21 cellular contexts compared by ENCODE assay signal in genomic region chr21:36184561-36184960, GRCh38. TPM values are rescaled to one million over a fixed set of nuclear protein-coding genes. Genes with fewer than 3 reads are reported as not detected.
DNase-seq lines count a peak whose midpoint lies in the region; ATAC-seq and TF ChIP-seq lines count a peak whose summit lies in the region.
"Had no signal": no experiment of that assay in that cellular context is flagged by ENCODE, and none has a peak within 500 bp of the region (broad histone marks: within the 10 kb centered on the region; RNA-seq: fewer than 3 reads in every experiment).

No MANE protein-coding gene starts in this region.

- no peak overlapping the region for H3K4me2 ChIP-seq in neuronal stem cell (ENCODE audit: insufficient read depth, low read length, poor library complexity, severe bottlenecking)
- H3K4me2 ChIP-seq: KMS-11 had no signal

- H2BK120ac ChIP-seq in neuronal stem cell (ENCODE audit: low read depth, low read length): no peak overlapping the region

- CTCF ChIA-PET in HEK293 (lab: Yijun Ruan, JAX): interaction anchor here (0.9 kb wide), 1 partner anchor 14 kb away, joined by 3 read pairs; no protein-coding TSS in a partner anchor

- H3K27ac ChIP-seq in HEK293 (ENCODE audit: extremely low read depth, low read depth, low read length): no peak overlapping the region
- no peak overlapping the region for H3K27ac ChIP-seq in neuronal stem cell (replicated peaks; ENCODE audit: low read length)
- H3K27ac ChIP-seq: BLaER1, GM23248, KMS-11, RWPE1 had no signal

- TF ChIP-seq CTCF in HEK293 (tag by site-specific recombination; IDR thresholded peaks at IDR 0.05): no peak

- no peak for ATAC-seq in HG03520 (IDR thresholded peaks at IDR 0.05; ENCODE audit: unreplicated experiment)
- ATAC-seq: Panc1 had no signal

- no CpG with 5 or more reads among the region's 15 CpGs for WGBS in neuronal stem cell (ENCODE audit: extremely low coverage in 2 of 2, insufficient read length in 2 of 2, insufficient replicate concordance in 1 of 2), 2 donors

- H3K18ac ChIP-seq in neuronal stem cell (ENCODE audit: low read length): peak overlapping the region; percentile 53

- POLR2A ChIA-PET in HEK293 (lab: Yijun Ruan, JAX): interaction anchor here (0.6 kb wide), 1 partner anchor 11 kb away, joined by 3 read pairs; no protein-coding TSS in a partner anchor

- no peak overlapping the region for H3K9ac ChIP-seq in neuronal stem cell (ENCODE audit: low read depth, low read length, poor library complexity)
- H3K9ac ChIP-seq: BLaER1, GM23248, KMS-11 had no signal

- H3K4me3 ChIP-seq in HEK293 (ENCODE audit: low read depth, low read length) (no peak overlapping the region), neuronal stem cell (ENCODE audit: low read length in 2 of 2) (peak overlapping the region in 1 of 2 donors; percentile 2)
- H3K4me3 ChIP-seq: BLaER1, GM23248 had no signal

- H3K79me1 ChIP-seq in neuronal stem cell (ENCODE audit: low read depth, low read length): no peaks in the 10 kb centered on the region

- H3K36me3 ChIP-seq in HEK293 (ENCODE audit: control insufficient read depth in 2 of 2, insufficient read depth in 1 of 2, low read length in 2 of 2): no peaks in the 10 kb centered on the region
- peaks cover 0 to 3% of the 10 kb centered on the region in 2 donors for H3K36me3 ChIP-seq in neuronal stem cell (replicated peaks in 1 of 2; ENCODE audit: control insufficient read depth in 2 of 2, insufficient read depth in 2 of 2, low read length in 2 of 2)

- no peak overlapping the region for H2BK5ac ChIP-seq in neuronal stem cell (ENCODE audit: low read length)

- peak overlapping the region; percentile 51 for H2BK15ac ChIP-seq in neuronal stem cell (ENCODE audit: low read length)

- peak overlapping the region; percentile 72 for H4K8ac ChIP-seq in neuronal stem cell (ENCODE audit: low read depth, low read length)

- H2BK12ac ChIP-seq in neuronal stem cell (ENCODE audit: low read length): no peak overlapping the region

- peak; percentile 43 for DNase-seq in cerebellar cortex (ENCODE audit: low spot score)
- no peak for DNase-seq in neuronal stem cell (ENCODE audit: low spot score)
- DNase-seq in stimulated activated naive CD4-positive, alpha-beta T cell (lab: John Stamatoyannopoulos, UW): no peak
- DNase-seq in stimulated activated naive CD4-positive, alpha-beta T cell treated with Interleukin-2 at 50 U/mL for 16 hours (lab: John Stamatoyannopoulos, UW): no peak
- DNase-seq in Kasumi-1 (lab: John Stamatoyannopoulos, UW): no peak
- DNase-seq: CD4-positive, CD25-positive, alpha-beta regulatory T cell; DMS153; GM23248; NCI-H1048; NCI-H1417; NCI-H1694; NCI-H2029 treated with DMSO at 0.1 percent for 48 hours; NCI-H2227 treated with DMSO at 0.1 percent for 48 hours; NCI-H69; SHP77 had no signal

- peak overlapping the region; percentile 17 for H3K4ac ChIP-seq in neuronal stem cell (ENCODE audit: low read length)

- H2AFZ ChIP-seq in neuronal stem cell (ENCODE audit: low read length): no peak overlapping the region
- H2AFZ ChIP-seq: GM23248 had no signal

- H3K14ac ChIP-seq in neuronal stem cell (ENCODE audit: low read length): peak overlapping the region; percentile 97

- H3K9me3 ChIP-seq in HEK293 (ENCODE audit: control insufficient read depth, insufficient read depth, low read depth, low read length) (no peaks in the 10 kb centered on the region), neuronal stem cell (replicated peaks in 1 of 2; ENCODE audit: control insufficient read depth in 2 of 2, insufficient read depth in 1 of 2, low read depth in 1 of 2, low read length in 2 of 2) (peaks cover 0 to 1% of the 10 kb centered on the region in 2 donors)

- peak overlapping the region; percentile 86 for H3K23ac ChIP-seq in neuronal stem cell (ENCODE audit: low read depth, low read length, poor library complexity)

- no peaks in the 10 kb centered on the region for H3K27me3 ChIP-seq in neuronal stem cell (ENCODE audit: control insufficient read depth in 3 of 3, insufficient read depth in 3 of 3, low read depth in 1 of 3, low read length in 3 of 3)
- H3K27me3 ChIP-seq: BLaER1 had no signal

- H2AK5ac ChIP-seq in neuronal stem cell (ENCODE audit: low read depth, low read length): no peak overlapping the region

- no peak overlapping the region for H4K91ac ChIP-seq in neuronal stem cell (ENCODE audit: low read depth, low read length, poor library complexity)

- peaks cover 11% of the 10 kb centered on the region for H3K4me1 ChIP-seq in HEK293 (ENCODE audit: control insufficient read depth, insufficient read depth, low read length)
- H3K4me1 ChIP-seq in neuronal stem cell (ENCODE audit: control insufficient read depth in 2 of 2, insufficient read depth in 1 of 2, low read depth in 1 of 2, low read length in 2 of 2): peaks cover 6 to 11% of the 10 kb centered on the region in 2 donors

TF ChIP-seq in HEK293, 187 proteins besides CTCF, POLR2A, EP300 and RAD21:
- TF ChIP-seq ZFHX2 (tag by site-specific recombination; conservative IDR thresholded peaks at IDR 0.05) (peak; percentile 56), KLF10 (tag by site-specific recombination; IDR thresholded peaks at IDR 0.05) (no peak), HIC1 (tag by site-specific recombination; IDR thresholded peaks at IDR 0.05) (no peak), ZNF501 (tag by site-specific recombination; IDR thresholded peaks at IDR 0.05) (no peak), SETDB1 (IDR thresholded peaks at IDR 0.05; ENCODE audit: insufficient read length, low read length) (no peak), EGR2 (tag by site-specific recombination; IDR thresholded peaks at IDR 0.05; ENCODE audit: low read depth) (peak; percentile 82)

RNA-seq across cellular contexts. Expression of gene DOP1B, which starts 27.9 kb away (rescaled TPM):
- polyA plus RNA-seq in neuronal stem cell (2013, experiment 1 of 2): 3.4 TPM
- polyA plus RNA-seq in neuronal stem cell (2013, experiment 2 of 2): 3.7 TPM

RNA-seq across cellular contexts. Expression of gene CBR3, which starts 49.7 kb away (rescaled TPM):
- polyA plus RNA-seq in neuronal stem cell (2013, experiment 1 of 2): not detected
- 0.06 TPM for polyA plus RNA-seq in neuronal stem cell (2013, experiment 2 of 2)
